In the genomic region with DNA sequence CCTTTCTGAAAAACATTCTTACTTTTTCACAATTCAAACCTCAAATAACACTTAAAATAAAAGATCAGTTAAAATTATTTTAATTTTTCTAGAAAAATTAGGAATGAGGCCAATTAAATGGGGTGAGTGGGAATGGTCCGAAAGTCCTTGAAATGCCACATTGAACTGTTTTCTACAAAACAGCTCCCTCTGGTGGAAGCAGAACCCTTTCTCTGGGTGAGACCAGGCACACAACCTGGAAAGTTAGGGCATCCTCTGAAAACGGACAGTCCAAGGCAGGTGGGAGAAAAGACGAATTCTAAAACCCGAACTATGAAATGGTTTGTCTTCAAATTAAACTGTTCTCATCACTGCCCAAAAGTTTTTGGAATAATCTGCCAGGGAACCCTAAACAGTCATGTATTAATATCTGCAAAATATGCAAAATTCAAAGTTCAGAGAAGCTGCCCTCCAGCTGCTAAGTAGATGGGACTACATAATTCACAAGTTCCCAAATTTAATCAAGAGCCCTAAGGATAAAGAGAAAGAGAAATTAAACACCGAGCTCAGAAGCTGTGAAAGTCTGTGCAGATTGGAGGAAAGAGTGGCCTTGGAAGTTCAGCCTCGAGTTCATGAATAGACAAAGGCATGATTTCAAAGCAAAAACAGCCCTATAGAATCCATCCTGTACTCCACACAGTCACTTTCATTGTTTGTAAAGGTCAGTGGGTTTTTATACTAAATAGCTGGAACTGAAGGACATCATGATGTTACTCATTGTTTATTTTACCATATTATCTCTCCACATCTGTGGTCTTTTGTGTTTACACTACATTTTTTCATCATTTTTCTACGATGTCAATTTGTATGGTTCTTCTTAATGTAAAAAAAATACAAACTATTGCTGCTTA, we compare ENCODE assay signal across 8 cellular contexts.
DNase-seq lines count a peak whose midpoint lies in the region; TF ChIP-seq lines count a peak whose summit lies in the region.

No MANE protein-coding gene starts in this region.

- peak; percentile 7 for DNase-seq in AG09319 (ENCODE audit: extremely low read depth, low read depth)
- DNase-seq in NCI-H187 treated with DMSO at 0.1 percent for 48 hours (lab: John Stamatoyannopoulos, UW), result peak; percentile 9
- peak; percentile 50 for DNase-seq in astrocyte of the cerebellum (ENCODE audit: low read depth)
- peak in 28 of 51 donors; percentile 1 to 80 (median 20) for DNase-seq in hypothalamus (lab: John Stamatoyannopoulos, UW)
- DNase-seq in stimulated activated CD8-positive, alpha-beta memory T cell treated with anti-CD3 and anti-CD28 coated beads, Interleukin-4, amount 100 ng/mL, for 48 hours, result peak; percentile 31
- no peak for DNase-seq in activated CD4-positive, CD25-positive, alpha-beta regulatory T cell treated with anti-CD3 and anti-CD28 coated beads, Interleukin-2, amount 50 U/mL, for 72 hours
- DNase-seq in occipital lobe (lab: John Stamatoyannopoulos, UW), result no peak

- in situ Hi-C loops in astrocyte of the cerebellum (cut with HindIII; ENCODE audit: low sequenced_read_pairs), result no loop called here

- TF ChIP-seq CTCF in AG09319 (IDR thresholded peaks at IDR 0.05; ENCODE audit: low read depth, low read length), result peak; percentile 80
- peak; percentile 56; the same call in 1 of the 2 replicates for TF ChIP-seq CTCF in GM12875 (IDR thresholded peaks at IDR 0.05; ENCODE audit: borderline replicate concordance, insufficient read depth, low read depth, low read length)
- TF ChIP-seq CTCF in astrocyte of the cerebellum (IDR thresholded peaks at IDR 0.05; ENCODE audit: low read depth, low read length, missing control alignments), result peak; percentile 81

- H3K4me3 ChIP-seq in GM12875 (ENCODE audit: low read depth, low read length) (no peak overlapping the region), astrocyte of the cerebellum (ENCODE audit: low read depth, low read length) (no peak overlapping the region)

Comparison
In these comparisons a context has a peak if more than half of its experiments do, and no peak if none do; other contexts are left out.
1. DNase-seq: peak in AG09319 (single experiment), NCI-H187 treated with DMSO at 0.1 percent for 48 hours (single experiment), astrocyte of the cerebellum (single experiment), hypothalamus (28 of 51) and stimulated activated CD8-positive, alpha-beta memory T cell treated with anti-CD3 and anti-CD28 coated beads, Interleukin-4, amount 100 ng/mL, for 48 hours (single experiment); none in activated CD4-positive, CD25-positive, alpha-beta regulatory T cell treated with anti-CD3 and anti-CD28 coated beads, Interleukin-2, amount 50 U/mL, for 72 hours (single experiment) and occipital lobe (single experiment).
2. Peak in every context shown above with its lines, with median percentiles within 50 percentile points of each other: CTCF ChIP-seq.